ENCODE assay signal across 1 cellular context in the genomic region with DNA sequence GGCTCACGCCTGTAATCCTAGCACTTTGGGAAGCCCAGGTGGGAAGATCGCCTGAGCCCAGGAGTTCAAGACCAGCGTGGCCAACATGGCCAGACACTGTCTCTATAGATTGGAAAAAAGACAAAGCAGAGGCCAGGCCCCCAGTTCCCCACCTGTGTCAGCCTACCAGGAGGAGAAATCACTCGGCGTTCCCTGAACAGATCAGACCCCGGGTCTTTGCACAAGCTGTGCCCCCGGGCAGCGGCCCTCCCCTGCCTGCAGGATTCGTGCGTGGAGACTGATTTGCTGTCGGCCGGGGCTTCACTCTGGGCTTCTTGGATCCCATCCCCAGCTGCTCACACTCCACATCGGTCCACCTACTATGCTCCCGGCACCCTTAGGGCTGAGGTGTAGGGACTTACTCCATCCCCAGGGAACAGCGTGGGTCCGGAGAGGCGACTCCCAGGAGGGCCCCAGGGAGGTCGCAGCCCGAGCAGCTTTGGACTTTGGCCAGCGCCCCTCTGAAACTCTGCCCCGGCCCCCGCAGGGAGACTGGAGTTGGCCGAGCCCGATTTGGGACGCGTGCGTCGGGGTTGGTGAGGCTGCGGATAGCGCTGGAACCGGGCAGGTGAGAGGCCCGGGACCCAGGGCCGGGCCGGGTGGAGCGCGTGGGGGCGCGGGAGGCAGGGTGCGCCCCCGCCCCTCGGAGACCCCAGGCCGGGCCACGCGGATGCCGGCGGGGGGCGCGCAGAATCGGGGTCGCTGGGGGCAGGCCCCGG.
TF ChIP-seq lines count a peak whose summit lies in the region.

No MANE protein-coding gene starts in this region.

TF ChIP-seq in HEK293, 187 proteins besides CTCF, POLR2A, EP300 and RAD21 (continued from another document):
- no peak for TF ChIP-seq ZBTB49 (tag by site-specific recombination; IDR thresholded peaks at IDR 0.05; ENCODE audit: low read depth)
- no peak for TF ChIP-seq HOXC10 (CRISPR knock-in tag; IDR thresholded peaks at IDR 0.05)
